1 cellular context compared by ENCODE assay signal in the genomic region with DNA sequence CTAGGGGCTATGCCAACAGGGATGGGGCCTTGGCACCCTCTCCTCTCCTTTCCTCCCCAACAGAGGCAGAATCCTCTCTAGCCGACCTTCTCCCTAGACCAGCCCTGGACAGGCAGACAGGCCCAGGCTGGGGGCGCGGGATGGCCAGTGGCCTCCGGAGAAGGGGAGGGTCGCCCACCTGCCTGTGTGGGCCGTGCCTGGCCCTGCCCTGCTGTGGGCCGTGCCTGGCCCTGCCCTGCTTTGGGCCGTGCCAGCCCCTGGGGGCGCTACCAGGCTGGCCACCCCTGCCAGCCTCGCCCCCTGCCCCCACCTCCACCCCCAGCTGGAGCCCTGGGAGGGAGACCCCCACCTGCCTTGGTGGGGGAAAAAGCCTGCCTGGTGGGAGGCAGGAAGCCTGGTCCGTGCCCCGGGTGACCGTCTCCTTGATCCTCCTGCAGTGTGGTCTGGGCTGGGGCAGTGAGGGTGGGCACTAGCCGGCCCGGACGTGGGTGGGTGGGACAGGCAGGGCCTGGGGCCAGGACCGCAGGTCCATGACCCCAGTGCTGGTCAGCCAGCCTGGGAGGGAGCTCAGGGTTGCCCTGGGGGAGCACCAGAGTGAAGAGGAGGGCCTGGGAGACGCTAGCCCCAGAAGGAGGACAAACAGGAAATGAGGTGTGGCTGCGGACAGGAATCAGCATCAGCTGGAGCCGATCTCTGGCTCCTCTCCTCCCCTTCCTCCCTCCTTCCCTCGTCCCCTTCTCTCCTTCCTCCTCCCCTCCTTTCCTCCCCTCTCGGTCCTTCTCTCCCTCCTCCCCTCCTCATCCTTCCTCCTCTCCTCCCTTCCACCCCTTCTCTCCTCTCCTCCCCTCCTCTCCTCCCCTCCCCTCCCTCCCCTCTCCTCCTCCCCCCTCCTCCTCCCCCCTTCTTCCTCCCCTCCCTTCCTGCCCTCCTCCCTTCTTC.
A peak's percentile ranks its signal among the peaks of the same experiment; 100 is the strongest.
TF ChIP-seq lines count a peak whose summit lies in the region.

No MANE protein-coding gene starts in this region.

TF ChIP-seq in HepG2, 621 proteins besides CTCF, POLR2A, EP300 and RAD21 (continued from another document):
- TF ChIP-seq AGO1 (IDR thresholded peaks at IDR 0.05; ENCODE audit: low read depth, low read length, poor library complexity, severe bottlenecking): peak; percentile 25
- TF ChIP-seq, protein P1, sequence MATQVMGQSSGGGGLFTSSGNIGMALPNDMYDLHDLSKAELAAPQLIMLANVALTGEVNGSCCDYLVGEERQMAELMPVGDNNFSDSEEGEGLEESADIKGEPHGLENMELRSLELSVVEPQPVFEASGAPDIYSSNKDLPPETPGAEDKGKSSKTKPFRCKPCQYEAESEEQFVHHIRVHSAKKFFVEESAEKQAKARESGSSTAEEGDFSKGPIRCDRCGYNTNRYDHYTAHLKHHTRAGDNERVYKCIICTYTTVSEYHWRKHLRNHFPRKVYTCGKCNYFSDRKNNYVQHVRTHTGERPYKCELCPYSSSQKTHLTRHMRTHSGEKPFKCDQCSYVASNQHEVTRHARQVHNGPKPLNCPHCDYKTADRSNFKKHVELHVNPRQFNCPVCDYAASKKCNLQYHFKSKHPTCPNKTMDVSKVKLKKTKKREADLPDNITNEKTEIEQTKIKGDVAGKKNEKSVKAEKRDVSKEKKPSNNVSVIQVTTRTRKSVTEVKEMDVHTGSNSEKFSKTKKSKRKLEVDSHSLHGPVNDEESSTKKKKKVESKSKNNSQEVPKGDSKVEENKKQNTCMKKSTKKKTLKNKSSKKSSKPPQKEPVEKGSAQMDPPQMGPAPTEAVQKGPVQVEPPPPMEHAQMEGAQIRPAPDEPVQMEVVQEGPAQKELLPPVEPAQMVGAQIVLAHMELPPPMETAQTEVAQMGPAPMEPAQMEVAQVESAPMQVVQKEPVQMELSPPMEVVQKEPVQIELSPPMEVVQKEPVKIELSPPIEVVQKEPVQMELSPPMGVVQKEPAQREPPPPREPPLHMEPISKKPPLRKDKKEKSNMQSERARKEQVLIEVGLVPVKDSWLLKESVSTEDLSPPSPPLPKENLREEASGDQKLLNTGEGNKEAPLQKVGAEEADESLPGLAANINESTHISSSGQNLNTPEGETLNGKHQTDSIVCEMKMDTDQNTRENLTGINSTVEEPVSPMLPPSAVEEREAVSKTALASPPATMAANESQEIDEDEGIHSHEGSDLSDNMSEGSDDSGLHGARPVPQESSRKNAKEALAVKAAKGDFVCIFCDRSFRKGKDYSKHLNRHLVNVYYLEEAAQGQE (IDR thresholded peaks at IDR 0.05; ENCODE audit: borderline replicate concordance in 1 of 2, low read depth in 1 of 2, low read length in 2 of 2): no peak
- TF ChIP-seq GABPA (IDR thresholded peaks at IDR 0.05; ENCODE audit: low read depth, low read length): peak; percentile 39
- peak; percentile 75 for TF ChIP-seq GABPA (CRISPR knock-in tag; IDR thresholded peaks at IDR 0.05; ENCODE audit: low read depth)
- 0 out of 2 replicates have a peak, but pooled peaks have one; percentile 12 for TF ChIP-seq RARA (CRISPR knock-in tag; IDR thresholded peaks at IDR 0.05)
- 0 out of 2 replicates have a peak, but pooled peaks have one; percentile 36 for TF ChIP-seq ZFY (CRISPR knock-in tag; IDR thresholded peaks at IDR 0.05)
- TF ChIP-seq NAIF1 (CRISPR knock-in tag; IDR thresholded peaks at IDR 0.05; ENCODE audit: borderline replicate concordance): no peak
- no peak for TF ChIP-seq ZNF205 (CRISPR knock-in tag; IDR thresholded peaks at IDR 0.05)
- no peak for TF ChIP-seq HDAC6 (IDR thresholded peaks at IDR 0.05; ENCODE audit: low read depth, low read length)
- TF ChIP-seq MYC (CRISPR knock-in tag; IDR thresholded peaks at IDR 0.05; ENCODE audit: borderline replicate concordance): no peak
- TF ChIP-seq HNRNPK (IDR thresholded peaks at IDR 0.05; ENCODE audit: low read depth, low read length, poor library complexity, severe bottlenecking): peak; percentile 96
- TF ChIP-seq, protein P2, sequence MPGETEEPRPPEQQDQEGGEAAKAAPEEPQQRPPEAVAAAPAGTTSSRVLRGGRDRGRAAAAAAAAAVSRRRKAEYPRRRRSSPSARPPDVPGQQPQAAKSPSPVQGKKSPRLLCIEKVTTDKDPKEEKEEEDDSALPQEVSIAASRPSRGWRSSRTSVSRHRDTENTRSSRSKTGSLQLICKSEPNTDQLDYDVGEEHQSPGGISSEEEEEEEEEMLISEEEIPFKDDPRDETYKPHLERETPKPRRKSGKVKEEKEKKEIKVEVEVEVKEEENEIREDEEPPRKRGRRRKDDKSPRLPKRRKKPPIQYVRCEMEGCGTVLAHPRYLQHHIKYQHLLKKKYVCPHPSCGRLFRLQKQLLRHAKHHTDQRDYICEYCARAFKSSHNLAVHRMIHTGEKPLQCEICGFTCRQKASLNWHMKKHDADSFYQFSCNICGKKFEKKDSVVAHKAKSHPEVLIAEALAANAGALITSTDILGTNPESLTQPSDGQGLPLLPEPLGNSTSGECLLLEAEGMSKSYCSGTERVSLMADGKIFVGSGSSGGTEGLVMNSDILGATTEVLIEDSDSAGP (CRISPR knock-in tag; IDR thresholded peaks at IDR 0.05; ENCODE audit: borderline replicate concordance): no peak
- peak; percentile 27; the same call in 1 of the 2 replicates for TF ChIP-seq ZNF792 (CRISPR knock-in tag; IDR thresholded peaks at IDR 0.05)
- no peak for TF ChIP-seq HIVEP1 (CRISPR knock-in tag; IDR thresholded peaks at IDR 0.05)
- TF ChIP-seq ZNF788 (CRISPR knock-in tag; IDR thresholded peaks at IDR 0.05; ENCODE audit: borderline replicate concordance): peak; percentile 52; the same call in 1 of the 2 replicates
- TF ChIP-seq, protein P3, sequence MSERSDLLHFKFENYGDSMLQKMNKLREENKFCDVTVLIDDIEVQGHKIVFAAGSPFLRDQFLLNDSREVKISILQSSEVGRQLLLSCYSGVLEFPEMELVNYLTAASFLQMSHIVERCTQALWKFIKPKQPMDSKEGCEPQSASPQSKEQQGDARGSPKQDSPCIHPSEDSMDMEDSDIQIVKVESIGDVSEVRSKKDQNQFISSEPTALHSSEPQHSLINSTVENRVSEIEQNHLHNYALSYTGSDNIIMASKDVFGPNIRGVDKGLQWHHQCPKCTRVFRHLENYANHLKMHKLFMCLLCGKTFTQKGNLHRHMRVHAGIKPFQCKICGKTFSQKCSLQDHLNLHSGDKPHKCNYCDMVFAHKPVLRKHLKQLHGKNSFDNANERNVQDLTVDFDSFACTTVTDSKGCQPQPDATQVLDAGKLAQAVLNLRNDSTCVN (CRISPR knock-in tag; IDR thresholded peaks at IDR 0.05; ENCODE audit: borderline replicate concordance): 0 out of 2 replicates have a peak, but pooled peaks have one; percentile 17
- peak; percentile 54; the same call in 1 of the 2 replicates for TF ChIP-seq ERF (CRISPR knock-in tag; IDR thresholded peaks at IDR 0.05)
- TF ChIP-seq CREM (IDR thresholded peaks at IDR 0.05): 0 out of 2 replicates have a peak, but pooled peaks have one; percentile 12
- TF ChIP-seq CREM (CRISPR knock-in tag; IDR thresholded peaks at IDR 0.05): no peak
- peak; percentile 99 for TF ChIP-seq PCBP1 (IDR thresholded peaks at IDR 0.05; ENCODE audit: borderline replicate concordance, low read depth, low read length)
- peak; percentile 91 for TF ChIP-seq HNRNPL (IDR thresholded peaks at IDR 0.05; ENCODE audit: low read depth, low read length)
- peak; percentile 75 for TF ChIP-seq SAP130 (CRISPR knock-in tag; IDR thresholded peaks at IDR 0.05; ENCODE audit: low read depth)
- TF ChIP-seq NFKB2 (CRISPR knock-in tag; IDR thresholded peaks at IDR 0.05; ENCODE audit: borderline replicate concordance): peak; percentile 54; the same call in 1 of the 2 replicates
- TF ChIP-seq, protein P4, sequence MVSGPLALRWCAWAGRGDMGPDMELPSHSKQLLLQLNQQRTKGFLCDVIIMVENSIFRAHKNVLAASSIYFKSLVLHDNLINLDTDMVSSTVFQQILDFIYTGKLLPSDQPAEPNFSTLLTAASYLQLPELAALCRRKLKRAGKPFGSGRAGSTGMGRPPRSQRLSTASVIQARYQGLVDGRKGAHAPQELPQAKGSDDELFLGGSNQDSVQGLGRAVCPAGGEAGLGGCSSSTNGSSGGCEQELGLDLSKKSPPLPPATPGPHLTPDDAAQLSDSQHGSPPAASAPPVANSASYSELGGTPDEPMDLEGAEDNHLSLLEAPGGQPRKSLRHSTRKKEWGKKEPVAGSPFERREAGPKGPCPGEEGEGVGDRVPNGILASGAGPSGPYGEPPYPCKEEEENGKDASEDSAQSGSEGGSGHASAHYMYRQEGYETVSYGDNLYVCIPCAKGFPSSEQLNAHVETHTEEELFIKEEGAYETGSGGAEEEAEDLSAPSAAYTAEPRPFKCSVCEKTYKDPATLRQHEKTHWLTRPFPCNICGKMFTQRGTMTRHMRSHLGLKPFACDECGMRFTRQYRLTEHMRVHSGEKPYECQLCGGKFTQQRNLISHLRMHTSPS (CRISPR knock-in tag; IDR thresholded peaks at IDR 0.05; ENCODE audit: low read depth): peak; percentile 71
- no peak for TF ChIP-seq SMYD3 (CRISPR knock-in tag; IDR thresholded peaks at IDR 0.05)
- TF ChIP-seq TBP (CRISPR knock-in tag; IDR thresholded peaks at IDR 0.05): no peak
- TF ChIP-seq AKAP8 (CRISPR knock-in tag; IDR thresholded peaks at IDR 0.05): peak; percentile 53; the same call in 1 of the 2 replicates
- TF ChIP-seq SIX1 (CRISPR knock-in tag; IDR thresholded peaks at IDR 0.05; ENCODE audit: borderline replicate concordance): no peak
